8 cellular contexts compared by ENCODE assay signal in the genomic region with DNA sequence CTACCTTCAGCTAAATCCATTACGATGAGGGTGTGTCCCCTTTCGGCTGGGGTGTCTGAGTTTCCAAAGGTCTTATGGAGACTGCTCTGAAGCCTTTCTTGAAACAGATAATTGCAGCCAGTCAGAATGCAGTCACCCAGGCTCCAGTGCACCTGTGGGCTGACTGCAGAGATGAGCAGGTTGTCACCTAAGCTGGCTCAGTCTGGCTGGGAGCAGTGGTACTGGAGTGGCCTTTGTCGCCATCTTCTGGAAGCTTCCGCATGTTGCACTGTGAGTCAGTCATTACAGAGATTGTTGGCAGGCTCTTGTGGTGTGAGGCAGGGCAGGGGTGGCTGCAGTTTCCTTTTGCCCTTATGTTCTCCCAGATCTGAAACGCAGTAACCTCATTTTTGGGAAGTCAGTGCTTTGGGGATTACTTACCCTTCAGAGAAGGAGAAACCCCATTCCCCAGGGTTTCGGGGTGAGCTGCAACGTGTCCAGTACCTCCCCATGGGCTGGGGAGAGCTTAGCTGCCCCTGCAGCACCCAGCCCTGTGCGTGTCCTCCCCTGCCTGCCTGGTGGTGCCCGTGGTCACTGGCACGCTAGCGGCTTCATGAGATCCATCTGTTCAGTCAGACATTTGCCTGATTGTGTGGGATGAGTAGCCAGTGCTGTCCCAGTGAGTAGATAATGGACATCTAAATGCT. TPM values are rescaled to one million over a fixed set of nuclear protein-coding genes. Genes with fewer than 3 reads are reported as not detected.
DNase-seq lines count a peak whose midpoint lies in the region; ATAC-seq and TF ChIP-seq lines count a peak whose summit lies in the region.

No MANE protein-coding gene starts in this region.

- intact Hi-C loops in activated B cell treated with CpG ODN at 0.5 μM for 24 hours (cut with micrococcal nuclease), result loop anchor here (1.0 to 10.0 kb wide), 4 partner anchors 68 to 1085 kb away; a partner anchor contains a TSS

- peak; percentile 92 for DNase-seq in AG20443 (ENCODE audit: low spot score)
- peak; percentile 75 for DNase-seq in NCI-H2171 (lab: John Stamatoyannopoulos, UW)
- DNase-seq in activated B cell treated with CpG ODN at 0.5 μM for 24 hours, result peak; percentile 53
- peak; percentile 83 to 86 for DNase-seq in cardiac fibroblast (ENCODE audit: low read depth in 2 of 2)
- peak; percentile 77 for DNase-seq in kidney glomerular epithelial cell (lab: John Stamatoyannopoulos, UW)
- DNase-seq in stimulated activated CD4-positive, alpha-beta T cell treated with anti-CD3 and anti-CD28 coated beads, Interleukin-2, amount 100 ng/mL, for 4 hours (ENCODE audit: low read depth), result peak; percentile 66

- no peak overlapping the region for H3K4me3 ChIP-seq in cardiac fibroblast (replicated peaks in 1 of 2; ENCODE audit: low read depth in 2 of 2, low read length in 2 of 2)

- no peak overlapping the region for H3K27ac Mint-ChIP-seq in activated B cell treated with CpG ODN at 0.5 μM for 24 hours

- H3K36me3 Mint-ChIP-seq in activated B cell treated with CpG ODN at 0.5 μM for 24 hours (ENCODE audit: low read depth), result peaks cover 36% of the 10 kb centered on the region

- no peaks in the 10 kb centered on the region for H3K27me3 Mint-ChIP-seq in activated B cell treated with CpG ODN at 0.5 μM for 24 hours

- TF ChIP-seq CTCF in activated B cell treated with CpG ODN at 0.5 μM for 24 hours (IDR thresholded peaks at IDR 0.05), result peak; percentile 39
- peak; percentile 93 for TF ChIP-seq CTCF in cardiac fibroblast (IDR thresholded peaks at IDR 0.05; ENCODE audit: low read depth, low read length)

- peak; percentile 91 for ATAC-seq in GM18907 (IDR thresholded peaks at IDR 0.05; ENCODE audit: unreplicated experiment)
- ATAC-seq in HG03103 (IDR thresholded peaks at IDR 0.05; ENCODE audit: low read depth, unreplicated experiment), result peak; percentile 91
- ATAC-seq in activated B cell treated with CpG ODN at 0.5 μM for 24 hours (ENCODE audit: low read depth), result peak; percentile 95

- H3K4me3 Mint-ChIP-seq in activated B cell treated with CpG ODN at 0.5 μM for 24 hours, result no peak overlapping the region

- H3K9me3 Mint-ChIP-seq in activated B cell treated with CpG ODN at 0.5 μM for 24 hours, result no peaks in the 10 kb centered on the region

- CTCF ChIA-PET in activated B cell treated with CpG ODN at 0.5 μM for 24 hours (lab: Charles Lee), result interaction anchor here (0.8 to 10.7 kb wide), 21 partner anchors 11 to 1206 kb away, joined by 3 to 357 read pairs (median 4); no protein-coding TSS in a partner anchor

- peaks cover 14% of the 10 kb centered on the region for H3K4me1 Mint-ChIP-seq in activated B cell treated with CpG ODN at 0.5 μM for 24 hours

- POLR2A ChIA-PET in activated B cell treated with CpG ODN at 0.5 μM for 24 hours (lab: Charles Lee), result interaction anchor here (1.1 kb wide), 1 partner anchor 67 kb away, joined by 4 read pairs; no protein-coding TSS in a partner anchor

RNA-seq across cellular contexts. Expression of a gene that starts 48.0 kb away (rescaled TPM):
- 18.3 and 18.8 TPM in 2 replicates for total RNA-seq in activated B cell treated with CpG ODN at 0.5 μM for 24 hours
